ENCODE assay signal across 14 cellular contexts in genomic region chr20:50406610-50407136, GRCh38.
DNase-seq lines count a peak whose midpoint lies in the region; ATAC-seq and TF ChIP-seq lines count a peak whose summit lies in the region.
"Had no signal": no experiment of that assay in that cellular context is flagged by ENCODE, and none has a peak within 500 bp of the region (broad histone marks: within the 10 kb centered on the region; RNA-seq: fewer than 3 reads in every experiment).

No MANE protein-coding gene starts in this region.

- in situ Hi-C loops in gastrocnemius medialis (cut with MboI; ENCODE audit: low sequenced_read_pairs in 4 of 4): no loop called here

- no peaks in the 10 kb centered on the region for H3K9me3 ChIP-seq in gastrocnemius medialis
- no peaks in the 10 kb centered on the region for H3K9me3 ChIP-seq in T-helper 17 cell (ENCODE audit: control insufficient read depth, low read length, poor library complexity, severe bottlenecking)

- no peaks in the 10 kb centered on the region for H3K36me3 ChIP-seq in gastrocnemius medialis
- H3K36me3 ChIP-seq: BLaER1 treated with 17β-estradiol and CSF1 and Interleukin-3, amounts not matched to agents 10 nM and 100 nM had no signal

- H3K27ac ChIP-seq in gastrocnemius medialis: peak overlapping the region; percentile 93 to 100 (median 96)
- H3K27ac ChIP-seq: 22Rv1; BLaER1 treated with 17β-estradiol and CSF1 and Interleukin-3, amounts not matched to agents 10 nM and 100 nM had no signal

- no peak for ATAC-seq in left ventricle myocardium superior
- no peak for ATAC-seq in WTC11
- no peak for ATAC-seq in gastrocnemius medialis
- no peak for ATAC-seq in T-helper 17 cell

- H3K27ac Mint-ChIP-seq in WTC11: 0 out of 2 replicates have a peak overlapping the region, but pooled peaks have one; percentile 6
- H3K27ac Mint-ChIP-seq in T-helper 17 cell: no peak overlapping the region
- H3K27ac Mint-ChIP-seq: CD4-positive, CD25-positive, alpha-beta regulatory T cell had no signal

- intact Hi-C loops in left ventricle myocardium superior (cut with micrococcal nuclease) (loop anchor here (10.0 kb wide), 1 partner anchor 48 kb away; no protein-coding TSS in a partner anchor), cardiac septum (cut with DNase I) (no loop called here), gastrocnemius medialis (cut with DNase I; ENCODE audit: low total_unique reads) (no loop called here)

- H3K4me1 Mint-ChIP-seq in WTC11 (peaks cover 3% of the 10 kb centered on the region), T-helper 17 cell (no peaks in the 10 kb centered on the region)
- H3K4me1 Mint-ChIP-seq: CD4-positive, CD25-positive, alpha-beta regulatory T cell had no signal

- H3K27me3 Mint-ChIP-seq in WTC11 (ENCODE audit: low read depth) (no peaks in the 10 kb centered on the region; the same call in 1 of the 2 replicates), T-helper 17 cell (peaks cover 39% of the 10 kb centered on the region)

- POLR2A ChIA-PET in WTC11 (lab: Charles Lee): no interaction called here

- DNase-seq in left ventricle myocardium superior (peak; percentile 8), cardiac septum (ENCODE audit: low spot score) (no peak), WTC11 (ENCODE audit: low spot score) (no peak), islet precursor cell (peak; percentile 47), gastrocnemius medialis (no peak), T-helper 17 cell (no peak), AG08395 (ENCODE audit: low spot score) (no peak), UCSD-AML1 (lab: John Stamatoyannopoulos, UW; ENCODE audit: unreplicated experiment) (no peak)
- DNase-seq: CD4-positive, CD25-positive, alpha-beta regulatory T cell; DMS53; GF-D8; HCEC 1CT had no signal

- H3K4me3 Mint-ChIP-seq in WTC11 (no peak overlapping the region), T-helper 17 cell (no peak overlapping the region)
- H3K4me3 Mint-ChIP-seq: CD4-positive, CD25-positive, alpha-beta regulatory T cell had no signal

- H3K4me3 ChIP-seq in gastrocnemius medialis: no peak overlapping the region
- H3K4me3 ChIP-seq: BLaER1 treated with 17β-estradiol and CSF1 and Interleukin-3, amounts not matched to agents 10 nM and 100 nM had no signal

- CTCF ChIA-PET in WTC11 (lab: Charles Lee): interaction anchor here (0.5 to 0.6 kb wide), 2 partner anchors 48 to 201 kb away, joined by 4 read pairs; no protein-coding TSS in a partner anchor

- H3K36me3 Mint-ChIP-seq in WTC11 (no peaks in the 10 kb centered on the region), T-helper 17 cell (ENCODE audit: low read depth) (peaks cover 3% of the 10 kb centered on the region)
- H3K36me3 Mint-ChIP-seq: CD4-positive, CD25-positive, alpha-beta regulatory T cell had no signal

- no peaks in the 10 kb centered on the region for H3K27me3 ChIP-seq in gastrocnemius medialis
- H3K27me3 ChIP-seq: BLaER1 treated with 17β-estradiol and CSF1 and Interleukin-3, amounts not matched to agents 10 nM and 100 nM had no signal

- TF ChIP-seq CTCF in WTC11 (IDR thresholded peaks at IDR 0.05): no peak
- no peak for TF ChIP-seq CTCF in gastrocnemius medialis (IDR thresholded peaks at IDR 0.05 in 4 of 5, conservative IDR thresholded peaks at IDR 0.05 in 1 of 5)

- no peak for TF ChIP-seq POLR2A in gastrocnemius medialis (IDR thresholded peaks at IDR 0.05)

- H3K9me3 Mint-ChIP-seq in WTC11: peaks cover 6% of the 10 kb centered on the region; the same call in 1 of the 2 replicates

- H3K4me1 ChIP-seq in gastrocnemius medialis: peaks cover 63 to 70% of the 10 kb centered on the region in 2 donors

TF ChIP-seq in WTC11, 78 proteins besides CTCF, POLR2A, EP300 and RAD21:
- TF ChIP-seq IRF1 (CRISPR knock-in tag; IDR thresholded peaks at IDR 0.05): no peak
- TF ChIP-seq ZNF121 (CRISPR knock-in tag; IDR thresholded peaks at IDR 0.05): no peak
- TF ChIP-seq JAZF1 (CRISPR knock-in tag; IDR thresholded peaks at IDR 0.05): no peak

Comparison
In these comparisons a context has a peak if more than half of its experiments do, and no peak if none do; other contexts are left out.
1. DNase-seq: peak in left ventricle myocardium superior (single experiment) and islet precursor cell (single experiment); none in cardiac septum (single experiment), WTC11 (single experiment), gastrocnemius medialis (0 of 2), T-helper 17 cell (0 of 3), AG08395 (single experiment) and UCSD-AML1 (single experiment).